ENCODE assay signal across 1 cellular context in the genomic region with DNA sequence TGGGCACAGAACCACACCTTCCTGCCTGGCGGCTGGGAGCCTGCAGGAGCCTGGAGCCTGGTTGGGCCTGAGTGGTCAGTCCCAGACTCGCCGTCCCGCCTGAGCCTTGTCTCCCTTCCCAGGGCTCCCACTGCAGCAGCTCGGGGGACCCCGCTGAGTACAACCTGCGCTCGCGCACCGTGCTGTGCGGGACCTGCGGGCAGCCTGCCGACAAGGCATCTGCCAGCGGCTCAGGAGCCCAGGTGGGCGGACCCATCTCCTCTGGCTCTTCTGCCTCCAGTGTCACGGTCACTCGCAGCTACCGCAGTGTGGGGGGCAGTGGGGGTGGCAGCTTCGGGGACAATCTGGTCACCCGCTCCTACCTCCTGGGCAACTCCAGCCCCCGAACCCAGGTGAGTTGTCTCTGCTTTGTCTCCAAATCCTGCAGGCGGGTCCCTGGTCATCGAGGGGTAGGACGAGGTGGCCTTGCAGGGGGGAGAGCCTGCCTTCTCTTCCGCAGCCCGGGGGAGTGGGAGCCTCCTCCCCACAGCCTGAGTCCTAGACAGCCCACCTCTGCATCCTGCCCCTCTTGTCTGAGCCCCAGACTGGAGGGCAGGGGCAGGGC.
A peak's percentile ranks its signal among the peaks of the same experiment; 100 is the strongest.
TF ChIP-seq lines count a peak whose summit lies in the region.

No MANE protein-coding gene starts in this region.

TF ChIP-seq in K562, 482 proteins besides CTCF, POLR2A, EP300 and RAD21:
- TF ChIP-seq RBM22 (IDR thresholded peaks at IDR 0.05; ENCODE audit: low read depth, low read length, poor library complexity, severe bottlenecking), result peak; percentile 46
- peak; percentile 50 for TF ChIP-seq RBFOX2 (IDR thresholded peaks at IDR 0.05; ENCODE audit: low read depth, low read length)
- TF ChIP-seq POLR2G (IDR thresholded peaks at IDR 0.05; ENCODE audit: low read depth, low read length), result peak; percentile 71
- no peak for TF ChIP-seq SMARCA4 (IDR thresholded peaks at IDR 0.05)
- no peak for TF ChIP-seq HDAC6 (IDR thresholded peaks at IDR 0.05; ENCODE audit: low read depth, low read length)
- TF ChIP-seq, protein P1, sequence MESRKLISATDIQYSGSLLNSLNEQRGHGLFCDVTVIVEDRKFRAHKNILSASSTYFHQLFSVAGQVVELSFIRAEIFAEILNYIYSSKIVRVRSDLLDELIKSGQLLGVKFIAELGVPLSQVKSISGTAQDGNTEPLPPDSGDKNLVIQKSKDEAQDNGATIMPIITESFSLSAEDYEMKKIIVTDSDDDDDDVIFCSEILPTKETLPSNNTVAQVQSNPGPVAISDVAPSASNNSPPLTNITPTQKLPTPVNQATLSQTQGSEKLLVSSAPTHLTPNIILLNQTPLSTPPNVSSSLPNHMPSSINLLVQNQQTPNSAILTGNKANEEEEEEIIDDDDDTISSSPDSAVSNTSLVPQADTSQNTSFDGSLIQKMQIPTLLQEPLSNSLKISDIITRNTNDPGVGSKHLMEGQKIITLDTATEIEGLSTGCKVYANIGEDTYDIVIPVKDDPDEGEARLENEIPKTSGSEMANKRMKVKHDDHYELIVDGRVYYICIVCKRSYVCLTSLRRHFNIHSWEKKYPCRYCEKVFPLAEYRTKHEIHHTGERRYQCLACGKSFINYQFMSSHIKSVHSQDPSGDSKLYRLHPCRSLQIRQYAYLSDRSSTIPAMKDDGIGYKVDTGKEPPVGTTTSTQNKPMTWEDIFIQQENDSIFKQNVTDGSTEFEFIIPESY (CRISPR knock-in tag; IDR thresholded peaks at IDR 0.05), result 0 out of 2 replicates have a peak, but pooled peaks have one; percentile 22
